1 cellular context compared by ENCODE assay signal in genomic region chr15:98860647-98861041, GRCh38.
TF ChIP-seq lines count a peak whose summit lies in the region.

No MANE protein-coding gene starts in this region.

TF ChIP-seq in WTC11, 78 proteins besides CTCF, POLR2A, EP300 and RAD21 (continued from another document):
- no peak for TF ChIP-seq ARID4B (CRISPR knock-in tag; IDR thresholded peaks at IDR 0.05; ENCODE audit: borderline replicate concordance)
- no peak for TF ChIP-seq CREB1 (CRISPR knock-in tag; IDR thresholded peaks at IDR 0.05)
- TF ChIP-seq ZNF263 (CRISPR knock-in tag; IDR thresholded peaks at IDR 0.05; ENCODE audit: low read depth) = no peak
- no peak for TF ChIP-seq JAZF1 (CRISPR knock-in tag; IDR thresholded peaks at IDR 0.05)
- no peak for TF ChIP-seq ATF6 (CRISPR knock-in tag; IDR thresholded peaks at IDR 0.05)
- TF ChIP-seq E2F1 (CRISPR knock-in tag; IDR thresholded peaks at IDR 0.05) = no peak
- TF ChIP-seq ELF4 (CRISPR knock-in tag; IDR thresholded peaks at IDR 0.05; ENCODE audit: low read depth) = no peak
- no peak for TF ChIP-seq IRF2 (CRISPR knock-in tag; IDR thresholded peaks at IDR 0.05; ENCODE audit: borderline replicate concordance, low read depth)
- TF ChIP-seq ZNF671 (CRISPR knock-in tag; IDR thresholded peaks at IDR 0.05) = no peak
